In genomic region chr9:9054354-9054992, GRCh38 we compare ENCODE assay signal across 21 cellular contexts.
"Had no signal": no experiment of that assay in that cellular context is flagged by ENCODE, and none has a peak within 500 bp of the region (broad histone marks: within the 10 kb centered on the region; RNA-seq: fewer than 3 reads in every experiment).

No MANE protein-coding gene starts in this region.

- H3K36me3 ChIP-seq: brain microvascular endothelial cell, cardiac muscle cell, Peyer's patch had no signal

- H3K9me3 ChIP-seq: Peyer's patch had no signal

- H3K27me3 ChIP-seq: brain microvascular endothelial cell, cardiac muscle cell, Peyer's patch had no signal

- ATAC-seq: activated CD4-positive, CD25-positive, alpha-beta regulatory T cell treated with anti-CD3 and anti-CD28 coated beads, Interleukin-2, amount 50 U/mL, for 24 hours; activated CD8-positive, alpha-beta T cell treated with anti-CD3 and anti-CD28 coated beads for 36 hours; activated T-cell treated with anti-CD3 and anti-CD28 coated beads, Interleukin-2, amount 50 U/mL, for 72 hours had no signal

- DNase-seq: activated CD4-positive, alpha-beta T cell treated with anti-CD3 and anti-CD28 coated beads for 4 hours; activated CD8-positive, alpha-beta memory T cell treated with anti-CD3 and anti-CD28 coated beads, Interleukin-2, amount 50 U/mL, for 4 hours; activated CD8-positive, alpha-beta T cell treated with anti-CD3 and anti-CD28 coated beads for 36 hours; activated gamma-delta T cell treated with Interleukin-2 at 50 U/mL for 16 hours; activated naive CD4-positive, alpha-beta T cell treated with anti-CD3 and anti-CD28 coated beads, Interleukin-2, amount 10 ng/mL, durations not matched to agents 7 days and 5 days; activated naive CD8-positive, alpha-beta T cell treated with anti-CD3 and anti-CD28 coated beads for 36 hours; activated T-cell treated with anti-CD3 and anti-CD28 coated beads, Interleukin-2, amount 50 U/mL, for 72 hours; brain microvascular endothelial cell; NCI-H1105 treated with DMSO at 0.1 percent for 48 hours; NCI-H146; NCI-H1930; NCI-H345; NCI-H524; NCI-H774; NK-92 treated with Interleukin-12 subunit alpha and Interleukin-12 subunit beta, amount 100 ng/mL, for 24 hours; Peyer's patch; Right ventricle myocardium superior had no signal

- H3K4me3 ChIP-seq: cardiac muscle cell, Peyer's patch had no signal

- H3K4me1 ChIP-seq: Peyer's patch had no signal

- H3K27ac ChIP-seq: brain microvascular endothelial cell, cardiac muscle cell, KMS-11, Peyer's patch, RWPE1 had no signal
